16 cellular contexts compared by ENCODE assay signal in genomic region chr22:37571992-37572373, GRCh38. TPM values are rescaled to one million over a fixed set of nuclear protein-coding genes. Genes with fewer than 3 reads are reported as not detected.
DNase-seq lines count a peak whose midpoint lies in the region; ATAC-seq, FAIRE-seq and TF ChIP-seq lines count a peak whose summit lies in the region.
"Had no signal": no experiment of that assay in that cellular context is flagged by ENCODE, and none has a peak within 500 bp of the region (broad histone marks: within the 10 kb centered on the region; RNA-seq: fewer than 3 reads in every experiment).

No MANE protein-coding gene starts in this region.

- H2BK5ac ChIP-seq in H1 (ENCODE audit: low read depth, low read length), result no peak overlapping the region

- no peaks in the 10 kb centered on the region for H3K36me3 ChIP-seq in H1 (ENCODE audit: control insufficient read depth in 2 of 4, insufficient read depth in 4 of 4, low read length in 3 of 4)

- TF ChIP-seq EP300 in H1 (IDR thresholded peaks at IDR 0.05; ENCODE audit: borderline replicate concordance in 1 of 2, low read depth in 2 of 2, low read length in 2 of 2), result no peak

- no peak for TF ChIP-seq CTCF in Calu3 (IDR thresholded peaks at IDR 0.05; ENCODE audit: unreplicated experiment)
- TF ChIP-seq CTCF in H1 (IDR thresholded peaks at IDR 0.05; ENCODE audit: control extremely low read depth in 1 of 3, insufficient read depth in 1 of 3, low read depth in 1 of 3, low read length in 3 of 3), result no peak

- H3K79me2 ChIP-seq in H1 (ENCODE audit: control insufficient read depth in 1 of 2, insufficient read depth in 2 of 2, low read length in 2 of 2), result no peaks in the 10 kb centered on the region

- intact Hi-C loops in Calu3 (cut with micrococcal nuclease; ENCODE audit: unreplicated experiment), result no loop called here

- no peak overlapping the region for H4K91ac ChIP-seq in H1 (replicated peaks; ENCODE audit: insufficient read length, low read length)

- ATAC-seq in HG03571 (IDR thresholded peaks at IDR 0.05; ENCODE audit: unreplicated experiment), result no peak
- ATAC-seq in HG03025 (IDR thresholded peaks at IDR 0.05; ENCODE audit: low FRiP score, unreplicated experiment), result no peak

- peaks cover 50% of the 10 kb centered on the region for H3K4me1 Mint-ChIP-seq in Calu3 (ENCODE audit: low read depth, unreplicated experiment)

- no peak overlapping the region for H2BK15ac ChIP-seq in H1 (ENCODE audit: low read length)

- no peak overlapping the region for H3K4me3 ChIP-seq in H1 (ENCODE audit: extremely low read depth in 1 of 4, insufficient read depth in 2 of 4, low read depth in 3 of 4, low read length in 4 of 4)
- H3K4me3 ChIP-seq: HAP-1 had no signal

- no peaks in the 10 kb centered on the region for H3K9me3 Mint-ChIP-seq in Calu3 (ENCODE audit: low read depth, unreplicated experiment)
- H3K9me3 Mint-ChIP-seq: CD8-positive, alpha-beta memory T cell had no signal

- no TSS peak for BruUV-seq in Calu3 (replicated peaks; lab: Mats Ljungman, UMichigan)

- no peak for DNase-seq in Calu3
- DNase-seq in H1 (ENCODE audit: low read depth in 1 of 2, low spot score in 2 of 2), result no peak
- DNase-seq in H4 (ENCODE audit: low spot score), result no peak
- DNase-seq: CD8-positive, alpha-beta memory T cell; DMS79 treated with DMSO at 0.1 percent for 48 hours; KG1; NCI-H1105 treated with DMSO at 0.1 percent for 48 hours; NCI-H1694; NCI-H82; OCI-M1; Right ventricle myocardium superior had no signal

- H2BK120ac ChIP-seq in H1 (replicated peaks; ENCODE audit: low read depth, low read length), result no peak overlapping the region

- no peak overlapping the region for H4K5ac ChIP-seq in H1 (ENCODE audit: insufficient read length, low read depth, low read length)

- H2AK5ac ChIP-seq in H1 (ENCODE audit: low read depth, low read length), result no peak overlapping the region

- H3K27me3 Mint-ChIP-seq in Calu3 (ENCODE audit: unreplicated experiment), result no peaks in the 10 kb centered on the region

- H3K4ac ChIP-seq in H1 (replicated peaks; ENCODE audit: insufficient read length, low read depth, low read length), result no peak overlapping the region

- no peak overlapping the region for H2AFZ ChIP-seq in H1 (ENCODE audit: low read length)

- H3K9me3 ChIP-seq in H1 (ENCODE audit: insufficient read depth in 2 of 2, low read depth in 1 of 2, low read length in 1 of 2), result no peaks in the 10 kb centered on the region
- H3K9me3 ChIP-seq: HAP-1 had no signal

- no peak overlapping the region for H3K56ac ChIP-seq in H1 (replicated peaks; ENCODE audit: insufficient read length, low read depth, low read length)

- no peak for FAIRE-seq in H1 (lab: Jason Lieb, UNC)

- no peak overlapping the region for H3K14ac ChIP-seq in H1 (ENCODE audit: insufficient read length)

- H3K27me3 ChIP-seq in H1 (replicated peaks in 1 of 4; ENCODE audit: control insufficient read depth in 3 of 4, extremely low read depth in 1 of 4, insufficient read depth in 3 of 4, low read length in 3 of 4), result no peaks in the 10 kb centered on the region; a peak in 1 of 7 replicates

- no peak overlapping the region for H3K23ac ChIP-seq in H1 (ENCODE audit: insufficient read length)

- no peak overlapping the region for H3K18ac ChIP-seq in H1 (ENCODE audit: extremely low read depth, low read length)

- CTCF ChIA-PET in Calu3 (lab: Charles Lee) (no interaction called here), H1 (lab: Charles Lee; ENCODE audit: partially characterized antibody) (interaction anchor here (7.1 to 39.4 kb wide), 3 partner anchors 6 to 27 kb away, joined by 115 to 1347 read pairs (median 185); no protein-coding TSS in a partner anchor)

- H3K23me2 ChIP-seq in H1 (ENCODE audit: low read depth, low read length), result no peaks in the 10 kb centered on the region

- H3K9ac ChIP-seq in H1 (replicated peaks in 1 of 4; ENCODE audit: extremely low read depth in 1 of 4, low read depth in 3 of 4, low read length in 3 of 4), result no peak overlapping the region

- POLR2A ChIA-PET in H1 (lab: Charles Lee; ENCODE audit: partially characterized antibody), result interaction anchor here (1.4 kb wide), 1 partner anchor 10 kb away, joined by 5 read pairs; no protein-coding TSS in a partner anchor

- H2BK20ac ChIP-seq in H1 (ENCODE audit: low read length), result peak overlapping the region; percentile 48; the same call in 1 of the 2 replicates

- H2BK12ac ChIP-seq in H1 (ENCODE audit: low read depth, low read length), result no peak overlapping the region

- no peak for TF ChIP-seq POLR2A in H1 (IDR thresholded peaks at IDR 0.05; ENCODE audit: control extremely low read depth in 1 of 2, low read depth in 2 of 2, low read length in 2 of 2)

- H3K79me1 ChIP-seq in H1 (ENCODE audit: low read depth, low read length), result no peaks in the 10 kb centered on the region

- no peak overlapping the region for H4K8ac ChIP-seq in H1 (ENCODE audit: extremely low read depth, insufficient read depth, low read length)

- H3K27ac ChIP-seq in angular gyrus (ENCODE audit: low read depth, low read length), result peak overlapping the region; percentile 93
- no peak overlapping the region for H3K27ac ChIP-seq in H1 (ENCODE audit: low read depth, low read length)
- H3K27ac ChIP-seq in temporal lobe (ENCODE audit: low read depth, low read length), result peak overlapping the region; percentile 95

- H3K4me2 ChIP-seq in H1 (ENCODE audit: insufficient read depth in 1 of 2, low read depth in 2 of 2, low read length in 2 of 2), result no peak overlapping the region

- no peaks in the 10 kb centered on the region for H4K20me1 ChIP-seq in H1 (replicated peaks in 1 of 2; ENCODE audit: control insufficient read depth in 1 of 2, insufficient read depth in 2 of 2, low read length in 2 of 2)

- peaks cover 7 to 17% (median 16%) of the 10 kb centered on the region in 4 experiments for H3K4me1 ChIP-seq in H1 (replicated peaks in 1 of 4; ENCODE audit: control insufficient read depth in 3 of 4, insufficient read depth in 4 of 4, low read length in 3 of 4)
- H3K4me1 ChIP-seq: HAP-1 had no signal

- peaks cover 82% of the 10 kb centered on the region for H3K36me3 Mint-ChIP-seq in Calu3 (ENCODE audit: insufficient read depth, unreplicated experiment)
- H3K36me3 Mint-ChIP-seq: CD8-positive, alpha-beta memory T cell had no signal

- WGBS in H1 (ENCODE audit: extremely low coverage in 1 of 2, insufficient coverage in 1 of 2, insufficient read length in 1 of 2, insufficient replicate concordance in 2 of 2, low coverage in 1 of 2, low lambda C conversion rate in 2 of 2, missing lambda C conversion rate in 1 of 2), 2 experiments, result 84% methylated on average over 8 of the region's 8 CpGs; no CpG with 5 or more reads in 1 of the 2 experiments

- H3K27ac Mint-ChIP-seq in Calu3 (ENCODE audit: unreplicated experiment), result peak overlapping the region; percentile 99
- H3K27ac Mint-ChIP-seq: CD8-positive, alpha-beta memory T cell had no signal

- H3K4me3 Mint-ChIP-seq in Calu3 (ENCODE audit: low read depth, unreplicated experiment), result peak overlapping the region; percentile 6
- H3K4me3 Mint-ChIP-seq: CD8-positive, alpha-beta memory T cell had no signal

- TF ChIP-seq RAD21 in H1 (IDR thresholded peaks at IDR 0.05 in 1 of 2, conservative IDR thresholded peaks at IDR 0.05 in 1 of 2; ENCODE audit: low read depth in 2 of 2, low read length in 2 of 2), result no peak

RNA-seq across cellular contexts. Expression of gene LGALS2, which starts 7.9 kb away (rescaled TPM):
- total RNA-seq in Calu3 (2022) (0.90 and 1.2 TPM in 2 replicates), temporal lobe (not detected)
- not detected in 2 replicates for total RNA-seq in H1 (2021; fragmentation: NEBNext Ultra II Directional; extraction: Animal tissue kit (Norgen Biotek cat#: 25700))
- not detected in 2 replicates for polyA plus RNA-seq in H1 (2011; rRNA removed)
- polyA plus RNA-seq in H1 (2011; cell fraction: cytosol; rRNA removed), result not detected
- not detected for polyA plus RNA-seq in H1 (2011; cell fraction: nucleus; rRNA removed)
- polyA plus RNA-seq in H1 (2012, experiment 1 of 2), result not detected in 4 replicates
- not detected for polyA plus RNA-seq in H1 (2012, experiment 2 of 2)
- polyA plus RNA-seq in H1 (2013, experiment 1 of 2), result not detected
- not detected for polyA plus RNA-seq in H1 (2013, experiment 2 of 2)
- polyA minus RNA-seq in H1 (2011; rRNA and poly(A)+ RNA removed), result not detected in 2 replicates
- polyA minus RNA-seq in H1 (2011; cell fraction: cytosol; rRNA and poly(A)+ RNA removed), result not detected
- not detected for polyA minus RNA-seq in H1 (2011; cell fraction: nucleus; rRNA and poly(A)+ RNA removed)
- total RNA-seq in H4 (2014; rRNA removed; shearing (Covaris generic)), result not detected in 2 replicates
- total RNA-seq: CD8-positive, alpha-beta memory T cell; Right ventricle myocardium superior had no signal
- polyA plus RNA-seq: CD8-positive, alpha-beta memory T cell had no signal

RNA-seq across cellular contexts. Expression of gene CDC42EP1, which starts 11.7 kb away (rescaled TPM):
- total RNA-seq in Calu3 (2022) (156 and 162 TPM in 2 replicates), temporal lobe (3.4 TPM)
- total RNA-seq in H1 (2021; fragmentation: NEBNext Ultra II Directional; extraction: Animal tissue kit (Norgen Biotek cat#: 25700)), result 10.1 and 11.2 TPM in 2 replicates
- 8.3 and 15.4 TPM in 2 replicates for polyA plus RNA-seq in H1 (2011; rRNA removed)
- polyA plus RNA-seq in H1 (2011; cell fraction: cytosol; rRNA removed), result 5.3 TPM
- 7.8 TPM for polyA plus RNA-seq in H1 (2011; cell fraction: nucleus; rRNA removed)
- 5.5 to 11.6 TPM (median 10.8 TPM) in 4 replicates for polyA plus RNA-seq in H1 (2012, experiment 1 of 2)
- 8.9 TPM for polyA plus RNA-seq in H1 (2012, experiment 2 of 2)
- 11.0 TPM for polyA plus RNA-seq in H1 (2013, experiment 1 of 2)
- polyA plus RNA-seq in H1 (2013, experiment 2 of 2), result 10.5 TPM
- 2.1 and 2.2 TPM in 2 replicates for polyA minus RNA-seq in H1 (2011; rRNA and poly(A)+ RNA removed)
- polyA minus RNA-seq in H1 (2011; cell fraction: cytosol; rRNA and poly(A)+ RNA removed), result 4.3 TPM
- 5.1 TPM for polyA minus RNA-seq in H1 (2011; cell fraction: nucleus; rRNA and poly(A)+ RNA removed)
- 7.6 and 9.5 TPM in 2 replicates for total RNA-seq in H4 (2014; rRNA removed; shearing (Covaris generic))
- polyA plus RNA-seq: CD8-positive, alpha-beta memory T cell had no signal

RNA-seq across cellular contexts. Expression of gene GGA1, which starts 36.7 kb away (rescaled TPM):
- total RNA-seq in Calu3 (2022) (89.8 and 95.3 TPM in 2 replicates), temporal lobe (27.5 TPM)
- 46.5 and 49.3 TPM in 2 replicates for total RNA-seq in H1 (2021; fragmentation: NEBNext Ultra II Directional; extraction: Animal tissue kit (Norgen Biotek cat#: 25700))
- polyA plus RNA-seq in H1 (2011; rRNA removed), result 57.2 and 81.0 TPM in 2 replicates
- 58.2 TPM for polyA plus RNA-seq in H1 (2011; cell fraction: cytosol; rRNA removed)
- polyA plus RNA-seq in H1 (2011; cell fraction: nucleus; rRNA removed), result 170 TPM
- 43.4 to 56.3 TPM (median 52.3 TPM) in 4 replicates for polyA plus RNA-seq in H1 (2012, experiment 1 of 2)
- polyA plus RNA-seq in H1 (2012, experiment 2 of 2), result 38.5 TPM
- polyA plus RNA-seq in H1 (2013, experiment 1 of 2), result 31.2 TPM
- polyA plus RNA-seq in H1 (2013, experiment 2 of 2), result 28.6 TPM
- polyA minus RNA-seq in H1 (2011; rRNA and poly(A)+ RNA removed), result 25.7 and 39.1 TPM in 2 replicates
- 36.0 TPM for polyA minus RNA-seq in H1 (2011; cell fraction: cytosol; rRNA and poly(A)+ RNA removed)
- polyA minus RNA-seq in H1 (2011; cell fraction: nucleus; rRNA and poly(A)+ RNA removed), result 64.4 TPM
- 8.2 and 31.3 TPM in 2 replicates for total RNA-seq in H4 (2014; rRNA removed; shearing (Covaris generic))

RNA-seq across cellular contexts. Expression of gene CARD10, which starts 52.8 kb away (rescaled TPM):
- total RNA-seq in Calu3 (2022), result 40.5 and 49.2 TPM in 2 replicates
- total RNA-seq in H1 (2021; fragmentation: NEBNext Ultra II Directional; extraction: Animal tissue kit (Norgen Biotek cat#: 25700)), result 14.4 and 14.6 TPM in 2 replicates
- polyA plus RNA-seq in H1 (2011; rRNA removed), result 13.5 and 17.4 TPM in 2 replicates
- polyA plus RNA-seq in H1 (2011; cell fraction: cytosol; rRNA removed), result 11.2 TPM
- polyA plus RNA-seq in H1 (2011; cell fraction: nucleus; rRNA removed), result 23.7 TPM
- 7.9 to 13.1 TPM (median 11.6 TPM) in 4 replicates for polyA plus RNA-seq in H1 (2012, experiment 1 of 2)
- polyA plus RNA-seq in H1 (2012, experiment 2 of 2), result 11.4 TPM
- 9.2 TPM for polyA plus RNA-seq in H1 (2013, experiment 1 of 2)
- 9.2 TPM for polyA plus RNA-seq in H1 (2013, experiment 2 of 2)
- polyA minus RNA-seq in H1 (2011; rRNA and poly(A)+ RNA removed), result 6.8 and 7.5 TPM in 2 replicates
- 11.4 TPM for polyA minus RNA-seq in H1 (2011; cell fraction: cytosol; rRNA and poly(A)+ RNA removed)
- polyA minus RNA-seq in H1 (2011; cell fraction: nucleus; rRNA and poly(A)+ RNA removed), result 5.0 TPM
- 4.7 TPM for total RNA-seq in temporal lobe
- 2.8 and 3.9 TPM in 2 replicates for total RNA-seq in H4 (2014; rRNA removed; shearing (Covaris generic))

Comparison
In these comparisons a context has a peak if more than half of its experiments do, and no peak if none do; other contexts are left out.
1. RNA of gene CDC42EP1, which starts 11.7 kb away (total RNA-seq): 156 to 162 TPM in Calu3; 10.1 to 11.2 TPM in H1, 7.6 to 9.5 TPM in H4 and 3.4 TPM in temporal lobe (single experiment); every median in the first group is over 10 times any median in the second.